8 cellular contexts compared by ENCODE assay signal in the genomic region with DNA sequence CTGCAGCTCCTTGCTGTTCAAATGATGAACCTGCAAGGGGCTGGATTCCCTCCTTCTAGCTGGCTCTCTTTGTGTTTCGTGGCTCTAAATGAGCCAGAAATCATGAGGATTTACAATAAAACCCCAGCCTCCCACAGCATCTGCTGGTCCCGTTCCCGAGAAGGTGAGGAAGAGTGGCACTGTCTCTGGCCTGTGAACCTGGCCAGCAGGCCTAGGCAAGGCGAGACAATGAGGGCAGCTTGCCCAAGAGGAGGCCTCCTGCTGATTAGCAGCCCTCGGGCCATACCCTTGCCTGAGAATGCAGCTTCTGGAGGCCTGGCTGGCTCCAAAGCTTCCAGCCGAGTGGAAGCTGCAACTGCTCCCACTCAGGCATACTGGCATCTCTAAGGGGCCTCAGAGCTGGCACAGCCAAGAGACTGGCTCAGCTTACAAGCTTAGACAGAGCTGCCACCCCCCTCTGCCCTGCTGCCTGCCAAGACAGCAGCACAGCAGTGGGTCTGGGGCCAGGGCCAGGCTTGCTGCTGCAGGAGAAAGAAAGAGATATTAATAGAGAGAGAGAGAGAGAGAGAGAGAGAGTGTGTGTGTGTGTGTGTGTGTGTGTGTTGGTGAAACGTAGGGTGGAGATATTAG.
DNase-seq lines count a peak whose midpoint lies in the region; TF ChIP-seq lines count a peak whose summit lies in the region.

No MANE protein-coding gene starts in this region.

- no peak for TF ChIP-seq POLR2A in prostate gland (IDR thresholded peaks at IDR 0.05)

- in situ Hi-C loops in GM13976 (cut with MboI; ENCODE audit: low sequenced_read_pairs, unreplicated experiment) = loop anchor here (5.0 kb wide), 1 partner anchor 305 kb away; no protein-coding TSS in a partner anchor

- WGBS in prostate gland = 17% methylated on average over 7 of the region's 7 CpGs

- H3K9me3 ChIP-seq in prostate gland = no peaks in the 10 kb centered on the region

- DNase-seq in GM03348 (ENCODE audit: low spot score) (peak; percentile 57), RPMI8226 (peak; percentile 52), globus pallidus (ENCODE audit: low spot score) (peak; percentile 98), prostate gland (ENCODE audit: low spot score) (peak; percentile 56), GM19240 (ENCODE audit: insufficient read length, low spot score) (no peak), GM13976 (ENCODE audit: low spot score) (no peak)
- DNase-seq in stimulated activated CD4-positive, alpha-beta T cell treated with anti-CD3 and anti-CD28 coated beads, Interleukin-2, amount 100 ng/mL, for 24 hours = no peak
- no peak for DNase-seq in activated CD8-positive, alpha-beta memory T cell treated with anti-CD3 and anti-CD28 coated beads for 24 hours

- no peaks in the 10 kb centered on the region for H3K27me3 ChIP-seq in prostate gland (replicated peaks; ENCODE audit: insufficient read depth)

- H3K36me3 ChIP-seq in prostate gland = no peaks in the 10 kb centered on the region

- H3K27ac ChIP-seq in prostate gland = peak overlapping the region; percentile 27 to 65

- peaks cover 13% of the 10 kb centered on the region for H3K4me1 ChIP-seq in prostate gland (replicated peaks)

- intact Hi-C loops in prostate gland (cut with DNase I) = loop anchor here (2.0 to 5.0 kb wide), 4 partner anchors 45 to 378 kb away; no protein-coding TSS in a partner anchor

- H3K4me3 ChIP-seq in prostate gland = no peak overlapping the region

- TF ChIP-seq CTCF in prostate gland (IDR thresholded peaks at IDR 0.05) (no peak), GM13976 (IDR thresholded peaks at IDR 0.05; ENCODE audit: borderline replicate concordance, control extremely low read depth, extremely low read depth, insufficient read depth, missing control alignments) (no peak)

Comparison
In these comparisons a context has a peak if more than half of its experiments do, and no peak if none do; other contexts are left out.
1. DNase-seq: peak in GM03348 (single experiment), RPMI8226 (single experiment), globus pallidus (single experiment) and prostate gland (single experiment); none in GM19240 (single experiment), stimulated activated CD4-positive, alpha-beta T cell treated with anti-CD3 and anti-CD28 coated beads, Interleukin-2, amount 100 ng/mL, for 24 hours (0 of 2), GM13976 (single experiment) and activated CD8-positive, alpha-beta memory T cell treated with anti-CD3 and anti-CD28 coated beads for 24 hours (single experiment).